ENCODE assay signal across 15 cellular contexts in the genomic region with DNA sequence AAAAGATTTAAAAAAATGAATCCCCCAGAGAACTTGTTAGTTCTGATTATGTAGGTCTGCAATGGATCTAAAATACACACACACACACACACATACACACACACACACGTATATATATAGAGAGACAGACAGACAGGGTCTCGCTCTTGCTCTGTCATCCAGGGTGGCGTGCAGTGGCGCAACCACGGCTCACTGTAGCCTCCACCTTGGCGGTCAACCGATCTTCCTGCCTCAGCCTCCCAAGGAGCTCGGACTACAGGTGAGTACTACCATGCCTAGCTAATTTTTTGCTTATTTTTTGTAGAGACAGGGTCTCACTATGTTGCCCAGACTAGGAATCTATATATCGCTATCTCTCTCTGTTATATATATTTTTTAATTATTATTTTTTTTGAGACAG. TPM values are rescaled to one million over a fixed set of nuclear protein-coding genes. Genes with fewer than 3 reads are reported as not detected.
"Had no signal": no experiment of that assay in that cellular context is flagged by ENCODE, and none has a peak within 500 bp of the region (broad histone marks: within the 10 kb centered on the region; RNA-seq: fewer than 3 reads in every experiment).

No MANE protein-coding gene starts in this region.

- DNase-seq: activated CD4-positive, alpha-beta T cell treated with anti-CD3 and anti-CD28 coated beads, Interleukin-2, amount 50 U/mL, for 1 hour; activated naive CD4-positive, alpha-beta T cell treated with anti-CD3 and anti-CD28 coated beads, Interleukin-2, amount 50 U/mL, for 16 hours; adrenal gland; dermis blood vessel endothelial cell; immature natural killer cell; pancreas; retina; small intestine; T-helper 17 cell; trophoblast cell had no signal

- H3K4me3 ChIP-seq: adrenal gland, pancreas had no signal

- H3K9me3 ChIP-seq: adrenal gland, pancreas had no signal

- H3K27ac ChIP-seq: adrenal gland, pancreas had no signal

- H3K4me3 Mint-ChIP-seq: central memory CD8-positive, alpha-beta T cell; immature natural killer cell; nephron; T-helper 17 cell had no signal

- ATAC-seq: pancreas, T-helper 17 cell had no signal

- H3K27me3 ChIP-seq: adrenal gland, pancreas had no signal

- H3K9me3 Mint-ChIP-seq: central memory CD8-positive, alpha-beta T cell; immature natural killer cell; nephron had no signal

- H3K27ac Mint-ChIP-seq: immature natural killer cell, T-helper 17 cell had no signal

- H3K36me3 ChIP-seq: adrenal gland, pancreas had no signal

- H3K4me1 Mint-ChIP-seq: central memory CD8-positive, alpha-beta T cell; immature natural killer cell had no signal

- H3K36me3 Mint-ChIP-seq: immature natural killer cell had no signal

- H3K4me1 ChIP-seq: adrenal gland, pancreas had no signal

RNA-seq across cellular contexts. Expression of a gene that starts 33.4 kb away (rescaled TPM):
- total RNA-seq: T-helper 17 cell had no signal
- polyA plus RNA-seq: immature natural killer cell had no signal

RNA-seq across cellular contexts. Expression of a gene that starts 37.9 kb away (rescaled TPM):
- polyA plus RNA-seq: immature natural killer cell had no signal

RNA-seq across cellular contexts. Expression of a gene that starts 51.0 kb away (rescaled TPM):
- total RNA-seq: activated CD8-positive, alpha-beta memory T cell treated with anti-CD3 and anti-CD28 coated beads for 36 hours; dermis blood vessel endothelial cell; epithelial cell of proximal tubule; lung microvascular endothelial cell; T-helper 17 cell had no signal
- polyA plus RNA-seq: immature natural killer cell had no signal
